ENCODE assay signal across 11 cellular contexts in the genomic region with DNA sequence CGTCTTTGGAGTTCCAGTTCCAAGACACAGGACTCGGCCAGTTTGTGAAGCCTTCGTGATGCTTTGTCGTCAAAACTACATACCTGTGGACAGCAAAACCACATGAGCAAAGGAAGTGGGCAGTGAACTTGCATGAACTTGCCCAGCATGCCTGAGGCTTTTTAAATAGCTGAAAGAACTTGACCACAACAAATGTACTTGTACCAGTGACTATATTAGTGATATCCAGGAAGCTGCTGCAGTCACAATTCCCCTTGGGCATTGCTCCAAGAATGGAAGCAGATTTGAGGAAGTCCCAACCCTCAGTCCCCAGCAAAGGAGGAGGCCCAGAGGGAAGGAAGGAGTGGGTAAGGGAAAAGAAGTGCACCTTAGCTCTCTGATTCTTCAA. TPM values are rescaled to one million over a fixed set of nuclear protein-coding genes. Genes with fewer than 3 reads are reported as not detected.
A peak's percentile ranks its signal among the peaks of the same experiment; 100 is the strongest.
DNase-seq lines count a peak whose midpoint lies in the region; ATAC-seq and TF ChIP-seq lines count a peak whose summit lies in the region.
"Had no signal": no experiment of that assay in that cellular context is flagged by ENCODE, and none has a peak within 500 bp of the region (broad histone marks: within the 10 kb centered on the region; RNA-seq: fewer than 3 reads in every experiment).

No MANE protein-coding gene starts in this region.

- H3K4me3 Mint-ChIP-seq in activated T-cell treated with anti-CD3 and anti-CD28 coated beads, Interleukin-2, amount 50 U/mL, for 4 hours: no peak overlapping the region
- H3K4me3 Mint-ChIP-seq: activated naive CD4-positive, alpha-beta T cell treated with anti-CD3 and anti-CD28 coated beads, Interleukin-2, amount 50 U/mL, for 24 hours had no signal

- no peaks in the 10 kb centered on the region for H3K9me3 Mint-ChIP-seq in activated T-cell treated with anti-CD3 and anti-CD28 coated beads, Interleukin-2, amount 50 U/mL, for 4 hours
- H3K9me3 Mint-ChIP-seq: activated naive CD4-positive, alpha-beta T cell treated with anti-CD3 and anti-CD28 coated beads, Interleukin-2, amount 50 U/mL, for 24 hours had no signal

- H3K4me1 Mint-ChIP-seq in activated T-cell treated with anti-CD3 and anti-CD28 coated beads, Interleukin-2, amount 50 U/mL, for 4 hours (ENCODE audit: low read depth): peaks cover 21% of the 10 kb centered on the region

- H3K27me3 Mint-ChIP-seq in activated T-cell treated with anti-CD3 and anti-CD28 coated beads, Interleukin-2, amount 50 U/mL, for 4 hours (ENCODE audit: low read depth): no peaks in the 10 kb centered on the region
- H3K27me3 Mint-ChIP-seq: activated naive CD4-positive, alpha-beta T cell treated with anti-CD3 and anti-CD28 coated beads, Interleukin-2, amount 50 U/mL, for 24 hours had no signal

- TF ChIP-seq CTCF in HFF-Myc (IDR thresholded peaks at IDR 0.05; ENCODE audit: low read depth, low read length, missing control alignments) (no peak), GM10266 (IDR thresholded peaks at IDR 0.05; ENCODE audit: control insufficient read depth, insufficient read depth, low read depth, missing control alignments) (no peak)

- peaks cover 3% of the 10 kb centered on the region for H3K36me3 Mint-ChIP-seq in activated T-cell treated with anti-CD3 and anti-CD28 coated beads, Interleukin-2, amount 50 U/mL, for 4 hours (ENCODE audit: insufficient read depth)

- no peak for ATAC-seq in activated T-cell treated with anti-CD3 and anti-CD28 coated beads, Interleukin-2, amount 50 U/mL, for 4 hours
- ATAC-seq: SK-N-SH treated with all-trans-retinoic acid at 6 μM for 48 hours had no signal

- no peak overlapping the region for H3K4me3 ChIP-seq in HFF-Myc (replicated peaks; ENCODE audit: low read depth, low read length)

- peak; percentile 64 to 77 for DNase-seq in AML-193 (lab: John Stamatoyannopoulos, UW)
- peak; percentile 48 for DNase-seq in HFF-Myc (ENCODE audit: extremely low read depth, low read depth)
- peak; percentile 47 for DNase-seq in UCSD-AML1 (lab: John Stamatoyannopoulos, UW; ENCODE audit: unreplicated experiment)
- DNase-seq in islet precursor cell: peak; percentile 75
- no peak for DNase-seq in midbrain (lab: John Stamatoyannopoulos, UW)
- no peak for DNase-seq in GM10266 (ENCODE audit: extremely low spot score)
- no peak for DNase-seq in activated CD4-positive, alpha-beta T cell treated with anti-CD3 and anti-CD28 coated beads for 48 hours
- DNase-seq in activated T-cell treated with anti-CD3 and anti-CD28 coated beads, Interleukin-2, amount 50 U/mL, for 4 hours: no peak
- DNase-seq: posterior cingulate gyrus had no signal

RNA-seq across cellular contexts. Expression of a gene that starts 2.6 kb away (rescaled TPM):
- total RNA-seq in activated T-cell treated with anti-CD3 and anti-CD28 coated beads, Interleukin-2, amount 50 U/mL, for 4 hours: 1 to 10 TPM; 4.8 to 6.0 (median 5.5) TPM

RNA-seq across cellular contexts. Expression of a gene that starts 40.3 kb away (rescaled TPM):
- 10 to 100 TPM; 10.5 to 11.1 (median 11.0) TPM for total RNA-seq in activated T-cell treated with anti-CD3 and anti-CD28 coated beads, Interleukin-2, amount 50 U/mL, for 4 hours

RNA-seq across cellular contexts. Expression of a gene that starts 47.6 kb away (rescaled TPM):
- total RNA-seq in activated T-cell treated with anti-CD3 and anti-CD28 coated beads, Interleukin-2, amount 50 U/mL, for 4 hours: under 1 TPM; 0.05 to 0.24 (median 0.10) TPM

Comparison
In these comparisons a context has a peak if more than half of its experiments do, and no peak if none do; other contexts are left out.
1. DNase-seq: peak in AML-193 (2 of 2), HFF-Myc (single experiment), UCSD-AML1 (single experiment) and islet precursor cell (single experiment); none in midbrain (single experiment), GM10266 (single experiment), activated CD4-positive, alpha-beta T cell treated with anti-CD3 and anti-CD28 coated beads for 48 hours (single experiment) and activated T-cell treated with anti-CD3 and anti-CD28 coated beads, Interleukin-2, amount 50 U/mL, for 4 hours (single experiment).